Comparison of ENCODE assay signal across 16 cellular contexts in the genomic region with DNA sequence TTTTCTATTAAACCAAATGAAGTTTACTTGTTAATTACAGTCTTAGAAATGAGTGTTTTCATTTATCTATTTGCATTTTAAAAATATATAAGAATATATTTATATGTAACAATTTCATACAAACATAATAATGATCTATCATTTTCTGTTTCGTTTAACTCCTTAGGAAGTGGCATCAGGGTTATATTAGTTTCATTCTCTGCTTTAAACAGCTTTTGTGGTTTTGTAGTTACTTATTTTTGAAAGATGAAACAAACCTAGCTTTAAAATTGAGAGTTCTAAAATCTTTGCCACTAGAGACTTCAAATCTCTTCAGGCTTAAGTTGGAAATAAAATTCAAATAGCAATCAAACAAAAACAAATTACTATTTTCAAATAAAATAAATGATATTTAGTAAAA.
DNase-seq lines count a peak whose midpoint lies in the region; ATAC-seq and TF ChIP-seq lines count a peak whose summit lies in the region.
"Had no signal": no experiment of that assay in that cellular context is flagged by ENCODE, and none has a peak within 500 bp of the region (broad histone marks: within the 10 kb centered on the region; RNA-seq: fewer than 3 reads in every experiment).

No MANE protein-coding gene starts in this region.

- TF ChIP-seq CTCF in GM12865 (IDR thresholded peaks at IDR 0.05; ENCODE audit: insufficient read depth, low read depth, low read length, missing control alignments), result no peak

- ATAC-seq in GM19452 (IDR thresholded peaks at IDR 0.05; ENCODE audit: unreplicated experiment) (peak; percentile 84), HG02678 (IDR thresholded peaks at IDR 0.05; ENCODE audit: unreplicated experiment) (peak; percentile 95), HG03196 (IDR thresholded peaks at IDR 0.05; ENCODE audit: unreplicated experiment) (peak; percentile 95), Right ventricle myocardium superior (ENCODE audit: poor library complexity) (no peak)
- ATAC-seq: left colon had no signal

- H3K4me3 ChIP-seq in GM12865 (ENCODE audit: low read depth, low read length), result no peak overlapping the region
- H3K4me3 ChIP-seq: esophagus squamous epithelium, SK-N-MC, suprapubic skin had no signal

- peak; percentile 16 for DNase-seq in GM12865 (ENCODE audit: low read depth)
- no peak for DNase-seq in retina
- no peak for DNase-seq in DMS114 treated with DMSO at 0.1 percent for 48 hours (lab: John Stamatoyannopoulos, UW; ENCODE audit: unreplicated experiment)
- DNase-seq in cerebellar cortex (ENCODE audit: low spot score), result no peak
- no peak for DNase-seq in Right ventricle myocardium superior
- DNase-seq: activated CD4-positive, alpha-beta memory T cell treated with anti-CD3 and anti-CD28 coated beads, Interleukin-2, amount 10 ng/mL, durations not matched to agents 7 days and 5 days; COR-L47; esophagus squamous epithelium; left colon; NCI-H1105 treated with DMSO at 0.1 percent for 48 hours; NCI-H345 had no signal

- intact Hi-C loops in Right ventricle myocardium superior (cut with DNase I), result no loop called here
